Comparison of ENCODE assay signal across 19 cellular contexts in genomic region chr2:236934656-236935055, GRCh38.
"Had no signal": no experiment of that assay in that cellular context is flagged by ENCODE, and none has a peak within 500 bp of the region (broad histone marks: within the 10 kb centered on the region; RNA-seq: fewer than 3 reads in every experiment).

No MANE protein-coding gene starts in this region.

- H3K9me3 ChIP-seq: heart left ventricle, lower lobe of right lung, mucosa of descending colon, ovary, tibial nerve, uterus had no signal

- H3K36me3 ChIP-seq: heart left ventricle, lower lobe of right lung, ovary, tibial nerve, uterus had no signal

- ATAC-seq: heart left ventricle; left ventricle myocardium superior; mucosa of descending colon; naive thymus-derived CD4-positive, alpha-beta T cell; right cardiac atrium; sciatic nerve had no signal

- H3K27ac ChIP-seq: heart left ventricle, lower lobe of right lung, ovary, skin epidermis, tibial nerve, uterus had no signal

- DNase-seq: heart left ventricle; hypothalamus; left ventricle myocardium superior; lower lobe of right lung; midbrain; mucosa of descending colon; naive thymus-derived CD4-positive, alpha-beta T cell; ovary; right cardiac atrium; stimulated activated CD4-positive, alpha-beta T cell treated with anti-CD3 and anti-CD28 coated beads, Interleukin-12 subunit alpha, Interleukin-12 subunit beta, amount 100 ng/mL, for 4 hours; stimulated activated CD4-positive, alpha-beta T cell treated with anti-CD3 and anti-CD28 coated beads, Interleukin-15, amount 100 ng/mL, for 24 hours; stimulated activated CD4-positive, alpha-beta T cell treated with anti-CD3 and anti-CD28 coated beads, Interleukin-2, amount 100 ng/mL, for 24 hours; stimulated activated CD4-positive, alpha-beta T cell treated with anti-CD3 and anti-CD28 coated beads, Interleukin-4, amount 100 ng/mL, for 1 hour; stimulated activated naive CD4-positive, alpha-beta T cell; substantia nigra; uterus had no signal

- H3K4me1 ChIP-seq: heart left ventricle, tibial nerve, uterus had no signal

- H3K4me3 ChIP-seq: heart left ventricle, lower lobe of right lung, mucosa of descending colon, ovary, skin epidermis, tibial nerve, uterus had no signal

- H3K27me3 ChIP-seq: heart left ventricle, ovary, tibial nerve, uterus had no signal
